In the genomic region with DNA sequence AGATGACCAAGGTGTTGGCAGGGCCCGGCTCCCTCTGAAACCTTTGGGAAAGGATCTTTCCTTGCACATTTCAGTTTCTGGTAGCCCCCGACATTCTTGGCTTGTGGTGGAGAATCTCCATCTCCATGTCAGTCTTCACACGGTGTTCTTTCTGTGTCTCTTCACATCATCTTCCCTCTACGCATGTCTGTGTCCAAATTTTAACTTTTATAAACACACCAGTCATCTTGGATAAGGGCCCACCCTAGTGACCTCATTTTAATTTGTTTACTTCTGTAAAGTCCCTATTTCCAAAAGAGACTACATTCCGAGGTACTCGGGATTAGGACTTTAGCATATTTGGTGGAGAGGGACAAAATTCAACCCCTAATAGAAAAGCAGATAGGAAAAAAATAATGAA, we compare ENCODE assay signal across 20 cellular contexts.
DNase-seq lines count a peak whose midpoint lies in the region; ATAC-seq and TF ChIP-seq lines count a peak whose summit lies in the region.
"Had no signal": no experiment of that assay in that cellular context is flagged by ENCODE, and none has a peak within 500 bp of the region (broad histone marks: within the 10 kb centered on the region; RNA-seq: fewer than 3 reads in every experiment).

No MANE protein-coding gene starts in this region.

- H3K4me3 ChIP-seq in esophagus squamous epithelium (peak overlapping the region in 1 of 4 donors; percentile 30), heart right ventricle (no peak overlapping the region), vagina (peak overlapping the region; percentile 10 to 15)
- H3K4me3 ChIP-seq: A549, BLaER1, K562 had no signal

- no peak for TF ChIP-seq CTCF in esophagus squamous epithelium (IDR thresholded peaks at IDR 0.05)
- no peak for TF ChIP-seq CTCF in heart right ventricle (IDR thresholded peaks at IDR 0.05)
- TF ChIP-seq CTCF in nephron progenitor cell (IDR thresholded peaks at IDR 0.05): no peak
- no peak for TF ChIP-seq CTCF in vagina (IDR thresholded peaks at IDR 0.05)

- no peaks in the 10 kb centered on the region for H3K27me3 Mint-ChIP-seq in nephron progenitor cell (ENCODE audit: low read depth, poor library complexity)
- H3K27me3 Mint-ChIP-seq: CD4-positive, alpha-beta memory T cell had no signal

- intact Hi-C loops in esophagus squamous epithelium (cut with DNase I): no loop called here
- intact Hi-C loops in heart right ventricle (cut with DNase I): no loop called here
- intact Hi-C loops in vagina (cut with DNase I): no loop called here

- no peak overlapping the region for H3K4me3 Mint-ChIP-seq in nephron progenitor cell
- H3K4me3 Mint-ChIP-seq: CD4-positive, alpha-beta memory T cell had no signal

- peak overlapping the region; percentile 73 for H3K27ac Mint-ChIP-seq in nephron progenitor cell
- H3K27ac Mint-ChIP-seq: CD4-positive, alpha-beta memory T cell had no signal

- DNase-seq in esophagus squamous epithelium (lab: John Stamatoyannopoulos, UW) (no peak), heart right ventricle (no peak), nephron progenitor cell (no peak), vagina (ENCODE audit: extremely low spot score in 2 of 2) (no peak), amygdala (lab: John Stamatoyannopoulos, UW) (no peak), NCI-H345 (lab: John Stamatoyannopoulos, UW) (no peak)
- DNase-seq: CD4-positive, alpha-beta memory T cell; DMS53; NCI-H1092 treated with DMSO at 0.1 percent for 48 hours; NCI-H146; NCI-H2029 treated with DMSO at 0.1 percent for 48 hours; NCI-H2171; NCI-H446 treated with DMSO at 0.1 percent for 48 hours; NCI-H748 treated with DMSO at 0.1 percent for 48 hours; NK-92 treated with Interleukin-12 subunit alpha and Interleukin-12 subunit beta, amount 100 ng/mL, for 24 hours; SHP77 treated with DMSO at 0.1 percent for 48 hours had no signal

- H3K36me3 Mint-ChIP-seq in nephron progenitor cell (ENCODE audit: low read depth): peaks cover 83% of the 10 kb centered on the region
- H3K36me3 Mint-ChIP-seq: CD4-positive, alpha-beta memory T cell had no signal

- no peak for TF ChIP-seq POLR2A in esophagus squamous epithelium (IDR thresholded peaks at IDR 0.05)
- no peak for TF ChIP-seq POLR2A in vagina (IDR thresholded peaks at IDR 0.05)

- WGBS in esophagus squamous epithelium, 2 donors: 70 to 83% methylated on average over 6 of the region's 6 CpGs
- WGBS in heart right ventricle, 2 donors: 70% methylated on average over 6 of the region's 6 CpGs

- H3K27me3 ChIP-seq in esophagus squamous epithelium (no peaks in the 10 kb centered on the region), heart right ventricle (no peaks in the 10 kb centered on the region), vagina (no peaks in the 10 kb centered on the region)
- H3K27me3 ChIP-seq: BLaER1 had no signal

- H3K9me3 Mint-ChIP-seq in nephron progenitor cell: no peaks in the 10 kb centered on the region

- peak in 5 of 8 donors; percentile 42 to 84 (median 58) for ATAC-seq in heart right ventricle
- ATAC-seq in HG03039 (IDR thresholded peaks at IDR 0.05; ENCODE audit: unreplicated experiment): no peak
- ATAC-seq: A549, K562 had no signal

- H3K9me3 ChIP-seq in esophagus squamous epithelium (no peaks in the 10 kb centered on the region), heart right ventricle (no peaks in the 10 kb centered on the region), vagina (no peaks in the 10 kb centered on the region)
- H3K9me3 ChIP-seq: A549, BLaER1 had no signal

- peaks cover 0 to 4% (median 0%) of the 10 kb centered on the region in 3 donors for H3K36me3 ChIP-seq in esophagus squamous epithelium
- peaks cover 0 to 24% (median 0%) of the 10 kb centered on the region in 9 donors for H3K36me3 ChIP-seq in heart right ventricle
- peaks cover 0 to 6% of the 10 kb centered on the region in 2 donors for H3K36me3 ChIP-seq in vagina
- H3K36me3 ChIP-seq: BLaER1 had no signal

- H3K27ac ChIP-seq in esophagus squamous epithelium (peak overlapping the region in 3 of 4 donors; percentile 30 to 55 (median 44)), heart right ventricle (peak overlapping the region in 3 of 10 donors; percentile 18 to 37 (median 34)), vagina (peak overlapping the region; percentile 48)
- H3K27ac ChIP-seq: A549, BLaER1 had no signal

- H3K4me1 ChIP-seq in esophagus squamous epithelium (no peaks in the 10 kb centered on the region), heart right ventricle (peaks cover 0 to 7% (median 0%) of the 10 kb centered on the region in 9 donors), vagina (peaks cover 7% of the 10 kb centered on the region)
- H3K4me1 ChIP-seq: A549, BLaER1 had no signal

- peaks cover 21% of the 10 kb centered on the region for H3K4me1 Mint-ChIP-seq in nephron progenitor cell
- H3K4me1 Mint-ChIP-seq: CD4-positive, alpha-beta memory T cell had no signal

Comparison
In these comparisons a context has a peak if more than half of its experiments do, and no peak if none do; other contexts are left out.
1. H3K4me3 ChIP-seq: peak in vagina (2 of 2); none in heart right ventricle (0 of 10).